32 cellular contexts compared by ENCODE assay signal in the genomic region with DNA sequence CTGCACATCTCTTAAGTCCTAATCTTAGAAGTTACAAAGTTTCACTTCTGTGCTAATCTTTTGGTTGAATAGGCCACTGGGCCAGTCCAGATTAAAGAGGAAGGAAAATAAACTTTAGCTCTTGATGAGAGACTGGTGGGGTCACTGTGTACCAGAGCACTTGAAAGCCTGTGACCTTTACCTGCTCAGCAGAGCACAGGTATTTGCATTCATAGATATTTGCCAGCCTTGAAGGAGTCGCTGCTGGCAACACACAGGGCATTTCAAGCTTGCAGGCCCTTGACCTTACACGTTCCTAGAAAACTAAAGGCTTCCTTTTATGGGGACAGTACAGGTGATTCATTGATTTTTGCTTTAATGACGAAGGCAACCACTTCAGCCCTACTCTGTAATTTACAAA.
"Had no signal": no experiment of that assay in that cellular context is flagged by ENCODE, and none has a peak within 500 bp of the region (broad histone marks: within the 10 kb centered on the region; RNA-seq: fewer than 3 reads in every experiment).

No MANE protein-coding gene starts in this region.

- H3K4me1 Mint-ChIP-seq: activated CD4-positive, alpha-beta T cell treated with anti-CD3 and anti-CD28 coated beads, Interleukin-2, amount 10 ng/mL, durations not matched to agents 24 days and 14 days; activated naive CD8-positive, alpha-beta T cell treated with anti-CD3 and anti-CD28 coated beads for 36 hours; stimulated activated memory B cell treated with anti-CD40 and anti-IgM and Interleukin-4, amounts not matched to agents 10 μg/mL and 1 μg/mL and 100 μg/mL, for 72 hours; stimulated activated naive CD8-positive, alpha-beta T cell treated with anti-CD3 and anti-CD28 coated beads, Interleukin-15, amount 100 ng/mL, for 72 hours; T-helper 17 cell had no signal

- H3K4me3 Mint-ChIP-seq: activated CD4-positive, alpha-beta memory T cell treated with anti-CD3 and anti-CD28 coated beads for 36 hours; activated CD4-positive, alpha-beta T cell treated with anti-CD3 and anti-CD28 coated beads, Interleukin-2, amount 10 ng/mL, durations not matched to agents 24 days and 14 days; activated naive CD4-positive, alpha-beta T cell treated with anti-CD3 and anti-CD28 coated beads for 36 hours; activated naive CD8-positive, alpha-beta T cell treated with anti-CD3 and anti-CD28 coated beads for 36 hours; activated T-helper 1 cell treated with anti-CD3 and anti-CD28 coated beads, Interleukin-12 subunit alpha, Interleukin-12 subunit beta, Interleukin-2, Interleukin-4 antibody, amounts not matched to agents 30 ng/mL and 10 ng/mL and 1 ng/mL, durations not matched to agents 14 hours and 24 hours and 36 hours; nephron; stimulated activated memory B cell treated with anti-CD40 and anti-IgM and Interleukin-4, amounts not matched to agents 10 μg/mL and 1 μg/mL and 100 μg/mL, for 72 hours; stimulated activated naive CD8-positive, alpha-beta T cell treated with anti-CD3 and anti-CD28 coated beads, Interleukin-15, amount 100 ng/mL, for 72 hours; T-helper 17 cell had no signal

- H3K27me3 ChIP-seq: adrenal gland, body of pancreas, dorsolateral prefrontal cortex, gastroesophageal sphincter, hepatocyte, sigmoid colon, tibial artery had no signal

- H3K4me3 ChIP-seq: adrenal gland, body of pancreas, coronary artery, dorsolateral prefrontal cortex, gastroesophageal sphincter, hepatocyte, sigmoid colon, smooth muscle cell, tibial artery had no signal

- FAIRE-seq: endothelial cell of umbilical vein had no signal

- H3K9me3 ChIP-seq: adrenal gland, body of pancreas, gastroesophageal sphincter, neutrophil, sigmoid colon, tibial artery had no signal

- H3K27me3 Mint-ChIP-seq: activated CD4-positive, alpha-beta memory T cell treated with anti-CD3 and anti-CD28 coated beads for 36 hours; activated naive CD8-positive, alpha-beta T cell treated with anti-CD3 and anti-CD28 coated beads for 36 hours; stimulated activated naive CD8-positive, alpha-beta T cell treated with anti-CD3 and anti-CD28 coated beads, Interleukin-15, amount 100 ng/mL, for 72 hours had no signal

- H3K4me1 ChIP-seq: adrenal gland, body of pancreas, gastroesophageal sphincter had no signal

- DNase-seq: activated CD4-positive, alpha-beta memory T cell treated with anti-CD3 and anti-CD28 coated beads for 36 hours; activated CD8-positive, alpha-beta memory T cell treated with anti-CD3 and anti-CD28 coated beads, Interleukin-2, amount 50 U/mL, for 4 hours; activated effector memory CD4-positive, alpha-beta T cell treated with anti-CD3 and anti-CD28 coated beads, Interleukin-2, amount 50 U/mL, for 16 hours; activated naive CD4-positive, alpha-beta T cell treated with anti-CD3 and anti-CD28 coated beads for 36 hours; activated naive CD8-positive, alpha-beta T cell treated with anti-CD3 and anti-CD28 coated beads for 36 hours; activated T-cell treated with anti-CD3 and anti-CD28 coated beads, Interleukin-2, amount 50 U/mL, for 1 hour; adrenal gland; aorta; body of pancreas; dorsolateral prefrontal cortex; islet precursor cell; left ventricle myocardium superior; mammary epithelial cell; sigmoid colon; stimulated activated CD4-positive, alpha-beta T cell treated with anti-CD3 and anti-CD28 coated beads, Interleukin-1b, Interleukin-23, amount 100 ng/mL, for 48 hours; stimulated activated CD4-positive, alpha-beta T cell treated with anti-CD3 and anti-CD28 coated beads, Interleukin-4, amount 100 ng/mL, for 4 hours; stimulated activated CD8-positive, alpha-beta memory T cell treated with anti-CD3 and anti-CD28 coated beads, Interleukin-4, amount 100 ng/mL, for 48 hours; stimulated activated naive CD8-positive, alpha-beta T cell treated with anti-CD3 and anti-CD28 coated beads, Interleukin-15, amount 100 ng/mL, for 72 hours; T-helper 17 cell; T1000; tibial artery; WERI-Rb-1 had no signal

- H3K27ac ChIP-seq: adrenal gland, body of pancreas, coronary artery, dorsolateral prefrontal cortex, gastroesophageal sphincter, hepatocyte, neutrophil, sigmoid colon, tibial artery, WERI-Rb-1 had no signal

- H3K27ac Mint-ChIP-seq: activated CD4-positive, alpha-beta memory T cell treated with anti-CD3 and anti-CD28 coated beads for 36 hours; activated CD4-positive, alpha-beta T cell treated with anti-CD3 and anti-CD28 coated beads, Interleukin-2, amount 10 ng/mL, durations not matched to agents 24 days and 14 days; activated naive CD4-positive, alpha-beta T cell treated with anti-CD3 and anti-CD28 coated beads for 36 hours; activated naive CD8-positive, alpha-beta T cell treated with anti-CD3 and anti-CD28 coated beads for 36 hours; activated T-helper 1 cell treated with anti-CD3 and anti-CD28 coated beads, Interleukin-12 subunit alpha, Interleukin-12 subunit beta, Interleukin-2, Interleukin-4 antibody, amounts not matched to agents 30 ng/mL and 10 ng/mL and 1 ng/mL, durations not matched to agents 14 hours and 24 hours and 36 hours; nephron; stimulated activated memory B cell treated with anti-CD40 and anti-IgM and Interleukin-4, amounts not matched to agents 10 μg/mL and 1 μg/mL and 100 μg/mL, for 72 hours; stimulated activated naive CD8-positive, alpha-beta T cell treated with anti-CD3 and anti-CD28 coated beads, Interleukin-15, amount 100 ng/mL, for 72 hours; T-helper 17 cell had no signal

- H3K9me3 Mint-ChIP-seq: activated CD4-positive, alpha-beta memory T cell treated with anti-CD3 and anti-CD28 coated beads for 36 hours; activated CD4-positive, alpha-beta T cell treated with anti-CD3 and anti-CD28 coated beads, Interleukin-2, amount 10 ng/mL, durations not matched to agents 24 days and 14 days; activated naive CD4-positive, alpha-beta T cell treated with anti-CD3 and anti-CD28 coated beads for 36 hours; activated naive CD8-positive, alpha-beta T cell treated with anti-CD3 and anti-CD28 coated beads for 36 hours; activated T-helper 1 cell treated with anti-CD3 and anti-CD28 coated beads, Interleukin-12 subunit alpha, Interleukin-12 subunit beta, Interleukin-2, Interleukin-4 antibody, amounts not matched to agents 30 ng/mL and 10 ng/mL and 1 ng/mL, durations not matched to agents 14 hours and 24 hours and 36 hours; stimulated activated memory B cell treated with anti-CD40 and anti-IgM and Interleukin-4, amounts not matched to agents 10 μg/mL and 1 μg/mL and 100 μg/mL, for 72 hours; stimulated activated naive CD8-positive, alpha-beta T cell treated with anti-CD3 and anti-CD28 coated beads, Interleukin-15, amount 100 ng/mL, for 72 hours had no signal

- H3K36me3 ChIP-seq: adrenal gland, gastroesophageal sphincter, neutrophil, sigmoid colon, tibial artery, WERI-Rb-1 had no signal

- H3K36me3 Mint-ChIP-seq: activated CD4-positive, alpha-beta memory T cell treated with anti-CD3 and anti-CD28 coated beads for 36 hours; activated naive CD8-positive, alpha-beta T cell treated with anti-CD3 and anti-CD28 coated beads for 36 hours; stimulated activated memory B cell treated with anti-CD40 and anti-IgM and Interleukin-4, amounts not matched to agents 10 μg/mL and 1 μg/mL and 100 μg/mL, for 72 hours had no signal
